Comparison of ENCODE assay signal across 16 cellular contexts in the genomic region with DNA sequence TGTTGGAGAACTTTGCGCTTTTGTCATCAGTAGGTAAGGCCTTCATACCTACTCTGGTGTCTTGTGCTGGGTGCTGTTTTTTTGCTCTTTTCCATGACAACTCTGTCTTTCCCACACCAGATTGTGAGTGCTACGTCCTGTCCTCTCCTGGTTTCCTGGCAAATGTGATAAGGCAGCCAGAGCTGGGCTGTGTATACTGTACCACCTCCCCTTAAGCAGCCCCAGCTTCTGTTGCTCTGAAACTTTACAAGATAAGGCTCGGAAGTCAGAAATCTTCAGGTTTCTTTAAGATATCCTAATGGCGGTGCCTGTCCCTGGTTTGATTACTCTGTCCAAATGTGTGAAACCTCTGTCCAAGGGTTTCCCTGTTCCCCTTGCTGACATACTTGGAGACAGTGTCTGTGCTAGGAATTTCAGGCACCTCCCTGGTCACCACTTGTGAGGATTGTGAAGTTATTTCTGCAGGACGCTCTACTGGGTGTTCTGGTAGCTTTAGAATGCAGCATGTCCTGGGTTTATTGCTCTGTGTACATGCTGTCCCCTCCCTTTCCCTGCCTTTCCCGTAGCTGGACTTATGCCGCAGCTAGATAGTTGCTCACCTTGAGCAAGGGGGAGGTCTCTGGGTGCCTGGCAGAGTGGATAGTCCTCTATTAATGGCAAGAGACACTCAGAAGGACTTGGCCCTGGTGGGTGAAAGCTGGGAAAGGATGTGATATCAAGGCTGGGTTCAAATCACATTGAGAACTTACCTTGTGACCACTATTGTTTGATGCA. TPM values are rescaled to one million over a fixed set of nuclear protein-coding genes. Genes with fewer than 3 reads are reported as not detected.
A peak's percentile ranks its signal among the peaks of the same experiment; 100 is the strongest.
DNase-seq lines count a peak whose midpoint lies in the region; ATAC-seq and TF ChIP-seq lines count a peak whose summit lies in the region.
"Had no signal": no experiment of that assay in that cellular context is flagged by ENCODE, and none has a peak within 500 bp of the region (broad histone marks: within the 10 kb centered on the region; RNA-seq: fewer than 3 reads in every experiment).

No MANE protein-coding gene starts in this region.

- WGBS in liver, result 77% methylated on average over 7 of the region's 7 CpGs
- 74% methylated on average over 6 of the region's 7 CpGs for WGBS in right lobe of liver (ENCODE audit: insufficient coverage, low coverage, low lambda C conversion rate, missing lambda C conversion rate)
- 62 to 76% (median 71%) methylated on average over 6 to 7 of the region's 7 CpGs for WGBS in heart left ventricle, 4 donors
- 91 to 94% methylated on average over 2 to 4 of the region's 7 CpGs for WGBS in mesodermal cell (ENCODE audit: insufficient coverage in 2 of 2), 2 experiments

- H3K27ac Mint-ChIP-seq in progenitor cell of endocrine pancreas, result no peak overlapping the region
- H3K27ac Mint-ChIP-seq: CD4-positive, alpha-beta memory T cell had no signal

- TF ChIP-seq RAD21 in liver (IDR thresholded peaks at IDR 0.05), result no peak

- H3K27me3 Mint-ChIP-seq in progenitor cell of endocrine pancreas, result no peaks in the 10 kb centered on the region
- H3K27me3 Mint-ChIP-seq: CD4-positive, alpha-beta memory T cell had no signal

- intact Hi-C loops in right lobe of liver (cut with DNase I), result no loop called here
- intact Hi-C loops in heart left ventricle (cut with DNase I), result no loop called here
- intact Hi-C loops in gastrocnemius medialis (cut with DNase I; ENCODE audit: low total_unique reads), result no loop called here

- no peaks in the 10 kb centered on the region for H3K4me1 ChIP-seq in liver (ENCODE audit: control insufficient read depth in 4 of 4, insufficient read depth in 4 of 4, low read length in 3 of 4)
- no peaks in the 10 kb centered on the region for H3K4me1 ChIP-seq in right lobe of liver
- H3K4me1 ChIP-seq in heart left ventricle, result peaks cover 0 to under 1% (median 0%) of the 10 kb centered on the region in 12 donors
- H3K4me1 ChIP-seq in mesodermal cell (ENCODE audit: control insufficient read depth, insufficient read depth, low read length, poor library complexity, severe bottlenecking), result no peaks in the 10 kb centered on the region
- H3K4me1 ChIP-seq in gastrocnemius medialis, result no peaks in the 10 kb centered on the region
- H3K4me1 ChIP-seq: A549, BE2C had no signal

- H3K27ac ChIP-seq in liver (ENCODE audit: low read depth in 1 of 2, low read length in 2 of 2) (no peak overlapping the region), right lobe of liver (no peak overlapping the region), heart left ventricle (no peak overlapping the region), mesodermal cell (ENCODE audit: low read depth, low read length, severe bottlenecking) (peak overlapping the region; percentile 11), gastrocnemius medialis (no peak overlapping the region)
- H3K27ac ChIP-seq: A549, C4-2B, HL-60 had no signal

- in situ Hi-C loops in gastrocnemius medialis (cut with MboI; ENCODE audit: low sequenced_read_pairs in 4 of 4), result no loop called here

- peaks cover 4 to 44% (median 39%) of the 10 kb centered on the region in 4 donors for H3K36me3 ChIP-seq in liver (ENCODE audit: control insufficient read depth in 4 of 4, insufficient read depth in 3 of 4, low read depth in 1 of 4, low read length in 3 of 4)
- H3K36me3 ChIP-seq in right lobe of liver, result peaks cover 0 to 10% (median 0%) of the 10 kb centered on the region in 4 donors
- H3K36me3 ChIP-seq in heart left ventricle, result peaks cover 0 to 24% (median 14%) of the 10 kb centered on the region in 9 donors
- peaks cover 73% of the 10 kb centered on the region for H3K36me3 ChIP-seq in mesodermal cell (ENCODE audit: control insufficient read depth, insufficient read depth, low read length)
- H3K36me3 ChIP-seq in gastrocnemius medialis, result peaks cover 0 to 33% of the 10 kb centered on the region in 2 donors

- peak overlapping the region in 2 of 3 donors; percentile 22 to 49 for H3K4me3 ChIP-seq in liver (ENCODE audit: low read depth in 1 of 3, low read length in 3 of 3)
- no peak overlapping the region for H3K4me3 ChIP-seq in right lobe of liver
- H3K4me3 ChIP-seq in heart left ventricle, result no peak overlapping the region
- H3K4me3 ChIP-seq in mesodermal cell (ENCODE audit: extremely low read depth, insufficient read depth, low read length, poor library complexity, severe bottlenecking), result no peak overlapping the region
- no peak overlapping the region for H3K4me3 ChIP-seq in gastrocnemius medialis
- H3K4me3 ChIP-seq: A549, GM12878 had no signal

- H3K9me3 ChIP-seq in liver (ENCODE audit: control insufficient read depth in 4 of 4, low read length in 3 of 4) (peaks cover 22 to 56% (median 43%) of the 10 kb centered on the region in 4 donors), right lobe of liver (peaks cover 0 to 5% (median 4%) of the 10 kb centered on the region in 4 donors), heart left ventricle (peaks cover 0 to 62% (median 12%) of the 10 kb centered on the region in 12 donors), mesodermal cell (ENCODE audit: control insufficient read depth, low read length) (peaks cover 5% of the 10 kb centered on the region), gastrocnemius medialis (peaks cover 0 to 3% (median 0%) of the 10 kb centered on the region in 3 donors)

- DNase-seq in right lobe of liver (no peak), heart left ventricle (peak in 1 of 5 donors; percentile 34), HuH-7 (ENCODE audit: low spot score) (no peak), progenitor cell of endocrine pancreas (ENCODE audit: low spot score, unreplicated experiment) (no peak), gastrocnemius medialis (no peak)
- DNase-seq: BE2C; CD4-positive, alpha-beta memory T cell; DMS79 had no signal

- peaks cover 75% of the 10 kb centered on the region for H3K36me3 Mint-ChIP-seq in progenitor cell of endocrine pancreas (ENCODE audit: insufficient read depth)

- no peak for TF ChIP-seq POLR2A in right lobe of liver (IDR thresholded peaks at IDR 0.05)
- TF ChIP-seq POLR2A in heart left ventricle (IDR thresholded peaks at IDR 0.05), result no peak
- TF ChIP-seq POLR2A in gastrocnemius medialis (IDR thresholded peaks at IDR 0.05), result no peak

- no peak overlapping the region for H3K9ac ChIP-seq in liver (ENCODE audit: low read depth in 1 of 2, low read length in 2 of 2)

- peaks cover 2% of the 10 kb centered on the region for H3K4me1 Mint-ChIP-seq in progenitor cell of endocrine pancreas (ENCODE audit: low read depth)

- H3K27me3 ChIP-seq in liver (ENCODE audit: control insufficient read depth in 4 of 4, insufficient read depth in 4 of 4, low read length in 3 of 4) (no peaks in the 10 kb centered on the region), right lobe of liver (no peaks in the 10 kb centered on the region), heart left ventricle (no peaks in the 10 kb centered on the region), gastrocnemius medialis (no peaks in the 10 kb centered on the region)
- H3K27me3 ChIP-seq: BE2C had no signal

- no peak overlapping the region for H3K4me3 Mint-ChIP-seq in progenitor cell of endocrine pancreas (ENCODE audit: low read depth)
- H3K4me3 Mint-ChIP-seq: CD4-positive, alpha-beta memory T cell had no signal

- peaks cover 35% of the 10 kb centered on the region for H3K9me3 Mint-ChIP-seq in progenitor cell of endocrine pancreas (ENCODE audit: low read depth)

- ATAC-seq in right lobe of liver, result no peak
- ATAC-seq in heart left ventricle, result peak; percentile 19 to 75 (median 58)
- ATAC-seq in gastrocnemius medialis, result no peak
- ATAC-seq: A549, GM12878, HCT116 had no signal

- no peak for TF ChIP-seq CTCF in liver (IDR thresholded peaks at IDR 0.05; ENCODE audit: low read depth, low read length, missing input control)
- no peak for TF ChIP-seq CTCF in right lobe of liver (IDR thresholded peaks at IDR 0.05)
- TF ChIP-seq CTCF in heart left ventricle (IDR thresholded peaks at IDR 0.05), result no peak
- no peak for TF ChIP-seq CTCF in progenitor cell of endocrine pancreas (IDR thresholded peaks at IDR 0.05; ENCODE audit: unreplicated experiment)
- no peak for TF ChIP-seq CTCF in gastrocnemius medialis (IDR thresholded peaks at IDR 0.05 in 4 of 5, conservative IDR thresholded peaks at IDR 0.05 in 1 of 5)

RNA-seq across cellular contexts. Expression of a gene that starts 7.0 kb away (rescaled TPM):
- 10 to 100 TPM in 1 of 2 donors, 1 to 10 TPM in 1; 5.9 to 11.6 TPM for total RNA-seq in liver
- polyA plus RNA-seq in liver, result 1 to 10 TPM in 1 of 2 donors, under 1 TPM in 1; 0.83 to 5.4 TPM
- total RNA-seq in right lobe of liver, result 1 to 10 TPM; 2.2 to 6.0 (median 3.8) TPM
- total RNA-seq in heart left ventricle, result 1 to 10 TPM; 2.0 to 8.2 (median 3.7) TPM
- 10 to 100 TPM in 1 of 2 donors, 1 to 10 TPM in 1; 1.2 to 17.4 TPM for polyA plus RNA-seq in heart left ventricle
- 11.3 TPM for polyA plus RNA-seq in mesodermal cell (2013, experiment 1 of 2)
- 9.3 TPM for polyA plus RNA-seq in mesodermal cell (2013, experiment 2 of 2)
- total RNA-seq in progenitor cell of endocrine pancreas, result 25.1 and 32.7 TPM in 2 replicates
- total RNA-seq in gastrocnemius medialis, result 10 to 100 TPM in 1 of 4 donors, 1 to 10 TPM in 3; 3.1 to 11.4 (median 3.9) TPM

RNA-seq across cellular contexts. Expression of a gene that starts 14.8 kb away (rescaled TPM):
- total RNA-seq in liver, result under 1 TPM; 0.42 to 0.98 TPM
- under 1 TPM; 0.14 to 0.19 TPM for polyA plus RNA-seq in liver
- total RNA-seq in right lobe of liver, result under 1 TPM; 0.11 to 0.48 (median 0.19) TPM
- total RNA-seq in heart left ventricle, result 1 to 10 TPM; 2.1 to 6.2 (median 3.0) TPM
- 1 to 10 TPM; 1.6 to 2.2 TPM for polyA plus RNA-seq in heart left ventricle
- 0.63 TPM for polyA plus RNA-seq in mesodermal cell (2013, experiment 1 of 2)
- polyA plus RNA-seq in mesodermal cell (2013, experiment 2 of 2), result 0.46 TPM
- total RNA-seq in progenitor cell of endocrine pancreas, result 0.64 and 0.84 TPM in 2 replicates
- total RNA-seq in gastrocnemius medialis, result 1 to 10 TPM in 2 of 4 donors, under 1 TPM in 1, not detected in 1; 0.60 to 3.2 (median 1.3) TPM
- total RNA-seq: G401 had no signal
- polyA plus RNA-seq: CD4-positive, alpha-beta memory T cell had no signal

RNA-seq across cellular contexts. Expression of a gene that starts 31.2 kb away (rescaled TPM):
- total RNA-seq in liver (1 to 10 TPM; 7.6 to 8.2 TPM), right lobe of liver (1 to 10 TPM; 1.8 to 4.6 (median 3.4) TPM), heart left ventricle (10 to 100 TPM in 2 of 9 donors, 1 to 10 TPM in 7; 3.9 to 13.5 (median 9.0) TPM), progenitor cell of endocrine pancreas (14.7 and 17.7 TPM in 2 replicates), gastrocnemius medialis (1 to 10 TPM; 3.3 to 6.4 (median 5.4) TPM)
- polyA plus RNA-seq in liver (1 to 10 TPM; 1.2 to 1.4 TPM), heart left ventricle (1 to 10 TPM; 3.2 to 8.5 TPM)
- polyA plus RNA-seq in mesodermal cell (2013, experiment 1 of 2), result 3.2 TPM
- 3.0 TPM for polyA plus RNA-seq in mesodermal cell (2013, experiment 2 of 2)

RNA-seq across cellular contexts. Expression of a gene that starts 35.2 kb away (rescaled TPM):
- 10 to 100 TPM in 1 of 2 donors, 1 to 10 TPM in 1; 5.4 to 11.1 TPM for total RNA-seq in liver
- 1 to 10 TPM in 1 of 2 donors, under 1 TPM in 1; 0.81 to 1.6 TPM for polyA plus RNA-seq in liver
- total RNA-seq in right lobe of liver, result 1 to 10 TPM; 1.7 to 4.8 (median 2.6) TPM
- total RNA-seq in heart left ventricle, result 10 to 100 TPM; 15.7 to 30.1 (median 24.1) TPM
- 1 to 10 TPM; 4.2 to 9.1 TPM for polyA plus RNA-seq in heart left ventricle
- 5.9 TPM for polyA plus RNA-seq in mesodermal cell (2013, experiment 1 of 2)
- 8.4 TPM for polyA plus RNA-seq in mesodermal cell (2013, experiment 2 of 2)
- 7.3 and 10.1 TPM in 2 replicates for total RNA-seq in progenitor cell of endocrine pancreas
- 10 to 100 TPM in 3 of 4 donors, 1 to 10 TPM in 1; 8.3 to 26.7 (median 17.6) TPM for total RNA-seq in gastrocnemius medialis

RNA-seq across cellular contexts. Expression of a gene that starts 45.4 kb away (rescaled TPM):
- total RNA-seq in liver, result 10 to 100 TPM in 1 of 2 donors, 1 to 10 TPM in 1; 4.2 to 12.4 TPM
- polyA plus RNA-seq in liver, result 1 to 10 TPM; 1.9 to 3.2 TPM
- total RNA-seq in right lobe of liver, result 1 to 10 TPM; 2.4 to 4.7 (median 3.4) TPM
- total RNA-seq in heart left ventricle, result 10 to 100 TPM in 3 of 9 donors, 1 to 10 TPM in 6; 5.6 to 11.5 (median 7.9) TPM
- 1 to 10 TPM; 6.2 to 7.3 TPM for polyA plus RNA-seq in heart left ventricle
- polyA plus RNA-seq in mesodermal cell (2013, experiment 1 of 2), result 9.4 TPM
- 10.0 TPM for polyA plus RNA-seq in mesodermal cell (2013, experiment 2 of 2)
- 20.3 and 23.4 TPM in 2 replicates for total RNA-seq in progenitor cell of endocrine pancreas
- 10 to 100 TPM in 2 of 4 donors, 1 to 10 TPM in 2; 4.6 to 25.2 (median 10.5) TPM for total RNA-seq in gastrocnemius medialis

Comparison
In these comparisons a context has a peak if more than half of its experiments do, and no peak if none do; other contexts are left out.
1. H3K4me3 ChIP-seq: peak in liver (2 of 3); none in right lobe of liver (0 of 3), heart left ventricle (0 of 12), mesodermal cell (single experiment) and gastrocnemius medialis (0 of 4).
2. ATAC-seq: peak in heart left ventricle (4 of 4); none in right lobe of liver (0 of 4) and gastrocnemius medialis (0 of 2).